2 cellular contexts compared by ENCODE assay signal in genomic region chr7:74206589-74207120, GRCh38.
TF ChIP-seq lines count a peak whose summit lies in the region.

No MANE protein-coding gene starts in this region.

TF ChIP-seq in IMR-90, 13 proteins besides CTCF, POLR2A, EP300 and RAD21 (continued from another document):
- no peak for TF ChIP-seq ELK1 (IDR thresholded peaks at IDR 0.05; ENCODE audit: borderline replicate concordance, low read depth, low read length)
- peak; percentile 22; the same call in 1 of the 2 replicates for TF ChIP-seq MAZ (IDR thresholded peaks at IDR 0.05; ENCODE audit: borderline replicate concordance, low read depth, low read length)
- peak; percentile 93 for TF ChIP-seq SMC3 (IDR thresholded peaks at IDR 0.05; ENCODE audit: low read depth, low read length)
- peak; percentile 38; the same call in 1 of the 2 replicates for TF ChIP-seq MXI1 (IDR thresholded peaks at IDR 0.05; ENCODE audit: borderline replicate concordance, low read depth, low read length)
- TF ChIP-seq CHD1 (IDR thresholded peaks at IDR 0.05; ENCODE audit: low read depth, low read length): no peak
- no peak for TF ChIP-seq MAFK (IDR thresholded peaks at IDR 0.05; ENCODE audit: low read depth, low read length)
- TF ChIP-seq NFE2L2 (IDR thresholded peaks at IDR 0.05; ENCODE audit: low read depth, low read length): no peak
- TF ChIP-seq BHLHE40 (IDR thresholded peaks at IDR 0.05; ENCODE audit: low read depth, low read length): no peak

TF ChIP-seq in neural cell, 6 proteins besides CTCF, POLR2A, EP300 and RAD21:
- TF ChIP-seq REST (IDR thresholded peaks at IDR 0.05; ENCODE audit: borderline replicate concordance): no peak
- TF ChIP-seq SMC3 (conservative IDR thresholded peaks at IDR 0.05; ENCODE audit: poor library complexity): peak; percentile 91
